In the genomic region with DNA sequence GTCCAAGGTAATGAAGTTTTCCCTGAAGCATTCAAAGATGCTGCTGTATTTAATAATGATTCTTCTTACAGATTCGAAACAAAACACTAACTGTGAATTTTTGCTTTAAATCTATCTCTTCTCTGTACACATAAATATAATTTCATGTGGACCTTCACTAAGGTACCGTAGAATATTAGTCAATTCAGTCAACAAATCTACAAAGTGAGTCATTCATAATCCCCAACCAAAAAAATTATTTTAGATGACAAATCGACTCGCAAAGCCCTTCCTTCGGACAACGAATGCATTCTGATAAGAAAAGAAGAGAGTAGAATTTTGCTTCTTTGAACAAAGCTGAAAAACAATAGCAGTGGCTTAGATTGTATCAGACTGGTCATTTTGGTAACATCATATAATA, we compare ENCODE assay signal across 3 cellular contexts.
"Had no signal": no experiment of that assay in that cellular context is flagged by ENCODE, and none has a peak within 500 bp of the region (broad histone marks: within the 10 kb centered on the region; RNA-seq: fewer than 3 reads in every experiment).

No MANE protein-coding gene starts in this region.

- ATAC-seq: GM12878 had no signal

- H3K4me3 ChIP-seq: GM12878 had no signal

- DNase-seq: GDM1, GF-D8 had no signal
